In the genomic region with DNA sequence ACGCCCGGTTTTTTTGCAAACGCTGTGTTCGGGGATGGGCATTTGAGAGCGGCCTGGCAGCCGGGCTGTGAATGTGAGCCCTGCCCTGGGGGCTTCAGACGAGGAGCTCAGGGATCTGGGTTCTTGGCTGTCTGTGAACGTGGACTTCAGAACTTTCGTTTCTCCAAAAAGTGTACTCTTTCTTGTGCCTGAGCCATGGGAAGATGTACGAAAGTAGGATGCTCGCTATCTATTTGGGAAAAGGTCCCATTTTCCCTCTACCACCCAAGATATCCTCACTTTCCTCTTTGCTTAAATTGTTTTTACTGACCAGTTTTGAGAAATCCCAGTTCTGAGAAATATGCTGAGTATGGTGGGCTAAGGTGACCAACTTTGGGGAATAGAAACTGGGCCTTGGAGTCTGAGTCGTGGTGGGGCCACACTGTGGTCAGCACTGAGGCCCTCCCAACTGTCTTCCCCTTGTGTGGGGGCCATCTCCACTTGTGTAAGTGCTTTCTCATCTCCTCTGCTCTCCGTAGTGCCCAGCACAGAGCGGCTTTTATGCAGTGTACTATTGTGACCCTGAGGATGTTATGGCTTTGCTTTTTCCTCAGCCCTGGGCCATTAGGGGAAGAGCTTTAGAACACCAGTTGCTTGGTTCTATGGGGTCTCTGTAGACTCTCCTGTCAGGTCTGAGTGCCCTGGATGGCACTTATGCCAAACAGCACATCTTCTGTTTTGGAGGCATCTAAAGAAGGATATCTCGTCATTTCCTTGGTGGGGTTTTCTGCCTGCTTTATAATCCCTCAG, we compare ENCODE assay signal across 7 cellular contexts. TPM values are rescaled to one million over a fixed set of nuclear protein-coding genes. Genes with fewer than 3 reads are reported as not detected.
DNase-seq lines count a peak whose midpoint lies in the region; ATAC-seq and TF ChIP-seq lines count a peak whose summit lies in the region.

No MANE protein-coding gene starts in this region.

- H3K27ac ChIP-seq in OCI-LY3 (ENCODE audit: low read length): peak overlapping the region; percentile 74
- H3K27ac ChIP-seq in ectodermal cell (ENCODE audit: insufficient read depth, low read depth, low read length, poor library complexity, severe bottlenecking): no peak overlapping the region

- no peaks in the 10 kb centered on the region for H3K9me3 Mint-ChIP-seq in neural crest cell

- H3K4me1 ChIP-seq in OCI-LY3 (ENCODE audit: low read length) (peaks cover 28% of the 10 kb centered on the region), ectodermal cell (ENCODE audit: control insufficient read depth, insufficient read depth, low read length) (peaks cover 11% of the 10 kb centered on the region)

- H3K36me3 Mint-ChIP-seq in neural crest cell (ENCODE audit: low read depth): peaks cover 2% of the 10 kb centered on the region

- peak overlapping the region; percentile 12 for H3K27ac Mint-ChIP-seq in neural crest cell (ENCODE audit: unreplicated experiment)

- peak overlapping the region; percentile 98 for H3K4me2 ChIP-seq in OCI-LY3 (ENCODE audit: low read length)

- ATAC-seq in GM21515 (IDR thresholded peaks at IDR 0.05; ENCODE audit: unreplicated experiment): peak; percentile 15
- no peak for ATAC-seq in GM21529 (IDR thresholded peaks at IDR 0.05; ENCODE audit: unreplicated experiment)

- peaks cover 18% of the 10 kb centered on the region for H3K27me3 Mint-ChIP-seq in neural crest cell (ENCODE audit: low read depth)

- H3K9me3 ChIP-seq in OCI-LY3 (ENCODE audit: insufficient read depth, low read length): no peaks in the 10 kb centered on the region
- H3K9me3 ChIP-seq in ectodermal cell (ENCODE audit: control insufficient read depth, low read length): no peaks in the 10 kb centered on the region

- peaks cover 40% of the 10 kb centered on the region for H4K20me1 ChIP-seq in OCI-LY3 (ENCODE audit: insufficient read depth, low read length)

- H3K4me3 ChIP-seq in OCI-LY3 (ENCODE audit: low read length): peak overlapping the region; percentile 94
- peak overlapping the region; percentile 99 for H3K4me3 ChIP-seq in ectodermal cell (ENCODE audit: insufficient read depth, low read depth, low read length)

- H3K36me3 ChIP-seq in OCI-LY3 (replicated peaks; ENCODE audit: low read depth, low read length) (peaks cover 23% of the 10 kb centered on the region), ectodermal cell (ENCODE audit: control insufficient read depth, insufficient read depth, low read length) (peaks cover 9% of the 10 kb centered on the region)

- H2AFZ ChIP-seq in OCI-LY3 (ENCODE audit: low read depth, low read length): no peak overlapping the region

- peak overlapping the region; percentile 92 for H3K9ac ChIP-seq in OCI-LY3 (ENCODE audit: low read length)

- H3K79me2 ChIP-seq in OCI-LY3 (ENCODE audit: low read length): peaks cover 55% of the 10 kb centered on the region

- TF ChIP-seq CTCF in OCI-LY3 (IDR thresholded peaks at IDR 0.05; ENCODE audit: low read depth, low read length): no peak
- TF ChIP-seq CTCF in neural crest cell (conservative IDR thresholded peaks at IDR 0.05): no peak

- H3K4me1 Mint-ChIP-seq in neural crest cell: peaks cover 33% of the 10 kb centered on the region

- peak overlapping the region; percentile 93 for H3K4me3 Mint-ChIP-seq in neural crest cell

- 33 to 34% methylated on average over 15 of the region's 15 CpGs for WGBS in ectodermal cell, 2 experiments

- H3K27me3 ChIP-seq in OCI-LY3 (ENCODE audit: low read depth, low read length) (no peaks in the 10 kb centered on the region), ectodermal cell (ENCODE audit: control insufficient read depth, insufficient read depth, low read length, poor library complexity, severe bottlenecking) (peaks cover 22% of the 10 kb centered on the region)

- DNase-seq in neural crest cell (ENCODE audit: low read depth, low spot score): no peak
- DNase-seq in anterior cingulate cortex (lab: John Stamatoyannopoulos, UW): no peak
- no peak for DNase-seq in DMS153 treated with DMSO at 0.1 percent for 48 hours (lab: John Stamatoyannopoulos, UW; ENCODE audit: unreplicated experiment)

RNA-seq across cellular contexts. Expression of a gene that starts 0.9 kb away (rescaled TPM):
- 43.8 TPM for polyA plus RNA-seq in ectodermal cell (2013, experiment 1 of 4)
- 50.7 TPM for polyA plus RNA-seq in ectodermal cell (2013, experiment 2 of 4)
- polyA plus RNA-seq in ectodermal cell (2013, experiment 3 of 4): 38.7 TPM
- 39.1 TPM for polyA plus RNA-seq in ectodermal cell (2013, experiment 4 of 4)
- total RNA-seq in neural crest cell: 74.1 and 74.6 TPM in 2 replicates

RNA-seq across cellular contexts. Expression of a gene that starts 19.9 kb away (rescaled TPM):
- polyA plus RNA-seq in ectodermal cell (2013, experiment 1 of 4): 13.0 TPM
- polyA plus RNA-seq in ectodermal cell (2013, experiment 2 of 4): 14.3 TPM
- 11.9 TPM for polyA plus RNA-seq in ectodermal cell (2013, experiment 3 of 4)
- polyA plus RNA-seq in ectodermal cell (2013, experiment 4 of 4): 11.4 TPM
- total RNA-seq in neural crest cell: 1.8 and 2.4 TPM in 2 replicates

RNA-seq across cellular contexts. Expression of a gene that starts 36.9 kb away (rescaled TPM):
- polyA plus RNA-seq in ectodermal cell (2013, experiment 1 of 4): 20.9 TPM
- polyA plus RNA-seq in ectodermal cell (2013, experiment 2 of 4): 16.3 TPM
- polyA plus RNA-seq in ectodermal cell (2013, experiment 3 of 4): 13.2 TPM
- 16.2 TPM for polyA plus RNA-seq in ectodermal cell (2013, experiment 4 of 4)
- total RNA-seq in neural crest cell: 21.5 and 26.0 TPM in 2 replicates

RNA-seq across cellular contexts. Expression of a gene that starts 47.7 kb away (rescaled TPM):
- polyA plus RNA-seq in ectodermal cell (2013, experiment 1 of 4): not detected
- polyA plus RNA-seq in ectodermal cell (2013, experiment 2 of 4): not detected
- not detected for polyA plus RNA-seq in ectodermal cell (2013, experiment 3 of 4)
- polyA plus RNA-seq in ectodermal cell (2013, experiment 4 of 4): not detected
- total RNA-seq in neural crest cell: not detected in 2 replicates

RNA-seq across cellular contexts. Expression of a gene that starts 58.7 kb away (rescaled TPM):
- 43.2 TPM for polyA plus RNA-seq in ectodermal cell (2013, experiment 1 of 4)
- polyA plus RNA-seq in ectodermal cell (2013, experiment 2 of 4): 45.0 TPM
- polyA plus RNA-seq in ectodermal cell (2013, experiment 3 of 4): 37.4 TPM
- polyA plus RNA-seq in ectodermal cell (2013, experiment 4 of 4): 48.3 TPM
- 70.5 and 72.6 TPM in 2 replicates for total RNA-seq in neural crest cell
